In the genomic region with DNA sequence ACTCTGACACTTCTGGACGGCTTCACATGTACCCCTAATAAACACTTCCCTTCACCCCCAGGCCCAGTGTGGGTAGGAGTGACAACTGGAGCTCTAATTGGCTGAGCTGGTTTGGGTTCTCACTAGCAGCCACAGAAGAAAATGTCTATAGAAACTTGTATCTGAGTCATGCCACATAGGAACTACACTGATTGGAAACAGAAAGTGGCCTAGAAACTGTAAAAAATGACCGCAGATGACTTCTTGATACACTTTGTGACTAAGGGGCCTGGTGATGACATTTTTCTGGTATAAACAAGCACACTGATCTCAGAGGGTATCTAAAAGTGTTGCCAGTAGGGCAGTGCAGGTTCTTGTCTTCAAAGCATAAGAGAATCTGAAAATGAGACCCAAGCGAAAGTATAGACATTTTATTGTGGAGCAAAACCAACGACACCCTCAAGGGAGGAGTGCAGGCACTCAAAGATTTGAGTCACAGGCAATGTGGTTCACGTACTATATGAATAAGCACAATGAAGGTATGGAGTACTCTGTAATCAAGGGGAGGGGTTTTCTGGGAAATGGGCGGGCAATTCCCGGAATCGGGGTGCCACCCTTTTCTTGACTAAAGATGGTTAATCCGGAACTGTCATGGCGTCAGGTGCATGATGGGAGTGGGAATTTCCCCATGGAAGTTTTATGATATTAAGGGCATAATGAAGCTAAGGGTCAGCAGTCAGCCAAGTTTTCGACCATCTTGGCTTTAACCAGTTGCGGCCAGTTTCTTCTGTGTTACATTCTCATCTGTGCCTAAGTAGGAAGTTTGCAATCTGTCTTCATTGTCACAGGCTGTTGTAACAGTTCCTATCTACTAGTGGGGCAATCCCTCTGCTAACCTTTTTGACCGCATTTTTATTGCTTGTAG, we compare ENCODE assay signal across 10 cellular contexts. TPM values are rescaled to one million over a fixed set of nuclear protein-coding genes. Genes with fewer than 3 reads are reported as not detected.
DNase-seq lines count a peak whose midpoint lies in the region; ATAC-seq, FAIRE-seq and TF ChIP-seq lines count a peak whose summit lies in the region.
"Had no signal": no experiment of that assay in that cellular context is flagged by ENCODE, and none has a peak within 500 bp of the region (broad histone marks: within the 10 kb centered on the region; RNA-seq: fewer than 3 reads in every experiment).

A gene with protein sequence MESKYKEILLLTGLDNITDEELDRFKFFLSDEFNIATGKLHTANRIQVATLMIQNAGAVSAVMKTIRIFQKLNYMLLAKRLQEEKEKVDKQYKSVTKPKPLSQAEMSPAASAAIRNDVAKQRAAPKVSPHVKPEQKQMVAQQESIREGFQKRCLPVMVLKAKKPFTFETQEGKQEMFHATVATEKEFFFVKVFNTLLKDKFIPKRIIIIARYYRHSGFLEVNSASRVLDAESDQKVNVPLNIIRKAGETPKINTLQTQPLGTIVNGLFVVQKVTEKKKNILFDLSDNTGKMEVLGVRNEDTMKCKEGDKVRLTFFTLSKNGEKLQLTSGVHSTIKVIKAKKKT (minus strand): TSS at position 14 of the 904 bp plus-strand sequence. CDS start 3,267 bp downstream, outside the sequence.

- DNase-seq in COLO829 (ENCODE audit: low spot score): peak; percentile 79
- peak; percentile 94 for DNase-seq in activated CD4-positive, alpha-beta T cell treated with anti-CD3 and anti-CD28 coated beads, Interleukin-2, amount 10 ng/mL, durations not matched to agents 7 days and 5 days
- DNase-seq in frontal cortex (ENCODE audit: low spot score in 2 of 2): no peak
- DNase-seq in stimulated activated CD8-positive, alpha-beta memory T cell treated with anti-CD3 and anti-CD28 coated beads, Interleukin-4, amount 100 ng/mL, for 1 hour (ENCODE audit: low read depth in 2 of 2, low spot score in 1 of 2): peak; percentile 57 to 88
- DNase-seq in posterior cingulate gyrus: no peak
- DNase-seq in kidney: no peak

- no peaks in the 10 kb centered on the region for H3K27me3 Mint-ChIP-seq in IgD-negative memory B cell
- peaks cover 4% of the 10 kb centered on the region for H3K27me3 Mint-ChIP-seq in activated CD4-positive, alpha-beta T cell treated with anti-CD3 and anti-CD28 coated beads, Interleukin-2, amount 10 ng/mL, durations not matched to agents 7 days and 5 days

- peak; percentile 84 for ATAC-seq in GM21423 (IDR thresholded peaks at IDR 0.05; ENCODE audit: unreplicated experiment)

- CTCF ChIA-PET in activated CD4-positive, alpha-beta T cell treated with anti-CD3 and anti-CD28 coated beads, Interleukin-2, amount 10 ng/mL, durations not matched to agents 7 days and 5 days (lab: Charles Lee): interaction anchor here (0.6 to 3.7 kb wide), 8 partner anchors 9 to 960 kb away, joined by 3 to 26 read pairs (median 4); no protein-coding TSS in a partner anchor

- peak within 1 kb of the TSS; percentile 91 to 100 (median 95) for H3K27ac Mint-ChIP-seq in IgD-negative memory B cell
- peak within 1 kb of the TSS; percentile 94 for H3K27ac Mint-ChIP-seq in activated CD4-positive, alpha-beta T cell treated with anti-CD3 and anti-CD28 coated beads, Interleukin-2, amount 10 ng/mL, durations not matched to agents 7 days and 5 days

- H3K4me3 ChIP-seq in kidney (ENCODE audit: low read length in 2 of 2): no peak within 1 kb of the TSS

- no peak within 1 kb of the TSS for H3K9ac ChIP-seq in kidney (ENCODE audit: low read length in 2 of 2)

- no peak for TF ChIP-seq CTCF in kidney (IDR thresholded peaks at IDR 0.05; ENCODE audit: borderline replicate concordance, extremely low read depth, insufficient read depth)

- intact Hi-C loops in posterior cingulate gyrus (cut with DNase I): loop anchor here (10.0 kb wide), 1 partner anchor 1112 kb away; no protein-coding TSS in a partner anchor
- intact Hi-C loops in kidney (cut with DNase I): no loop called here

- FAIRE-seq in frontal cortex (lab: Jason Lieb, UNC) (no peak), kidney (lab: Jason Lieb, UNC) (no peak)
- FAIRE-seq: H1 had no signal

- H3K36me3 ChIP-seq in kidney (ENCODE audit: control insufficient read depth in 1 of 2, insufficient read depth in 2 of 2, low read length in 2 of 2): no peaks in the 10 kb centered on the region

- H3K9me3 ChIP-seq in kidney (ENCODE audit: control insufficient read depth in 1 of 2, low read length in 2 of 2): no peaks in the 10 kb centered on the region

- H3K4me1 ChIP-seq in kidney (ENCODE audit: control insufficient read depth in 1 of 2, insufficient read depth in 1 of 2, low read depth in 1 of 2, low read length in 2 of 2): no peaks in the 10 kb centered on the region

- peak within 1 kb of the TSS; percentile 92 to 99 (median 98) for H3K4me3 Mint-ChIP-seq in IgD-negative memory B cell
- peak within 1 kb of the TSS; percentile 68 for H3K4me3 Mint-ChIP-seq in activated CD4-positive, alpha-beta T cell treated with anti-CD3 and anti-CD28 coated beads, Interleukin-2, amount 10 ng/mL, durations not matched to agents 7 days and 5 days

- POLR2A ChIA-PET in activated CD4-positive, alpha-beta T cell treated with anti-CD3 and anti-CD28 coated beads, Interleukin-2, amount 10 ng/mL, durations not matched to agents 7 days and 5 days (lab: Charles Lee): interaction anchor here (0.6 to 2.0 kb wide), 7 partner anchors 9 to 268 kb away, joined by 3 to 35 read pairs (median 5); partner anchors contain the start of gene IFI16

- H3K4me1 Mint-ChIP-seq in IgD-negative memory B cell: peaks cover 20 to 29% (median 28%) of the 10 kb centered on the region in 3 donors
- peaks cover 45% of the 10 kb centered on the region for H3K4me1 Mint-ChIP-seq in activated CD4-positive, alpha-beta T cell treated with anti-CD3 and anti-CD28 coated beads, Interleukin-2, amount 10 ng/mL, durations not matched to agents 7 days and 5 days

- H3K36me3 Mint-ChIP-seq in IgD-negative memory B cell: peaks cover 6% of the 10 kb centered on the region
- H3K36me3 Mint-ChIP-seq in activated CD4-positive, alpha-beta T cell treated with anti-CD3 and anti-CD28 coated beads, Interleukin-2, amount 10 ng/mL, durations not matched to agents 7 days and 5 days (ENCODE audit: low read depth): peaks cover 2% of the 10 kb centered on the region

- H3K9me3 Mint-ChIP-seq in IgD-negative memory B cell: no peaks in the 10 kb centered on the region
- peaks cover 3% of the 10 kb centered on the region for H3K9me3 Mint-ChIP-seq in activated CD4-positive, alpha-beta T cell treated with anti-CD3 and anti-CD28 coated beads, Interleukin-2, amount 10 ng/mL, durations not matched to agents 7 days and 5 days

- H3K27ac ChIP-seq in kidney (ENCODE audit: low read depth in 2 of 2, low read length in 2 of 2): peak within 1 kb of the TSS in 1 of 2 donors; percentile 41

RNA-seq across cellular contexts. Expression of the gene that starts here (rescaled TPM):
- 187 TPM for polyA plus RNA-seq in IgD-negative memory B cell
- total RNA-seq in activated CD4-positive, alpha-beta T cell treated with anti-CD3 and anti-CD28 coated beads, Interleukin-2, amount 10 ng/mL, durations not matched to agents 7 days and 5 days: 1 to 10 TPM; 4.2 to 5.7 TPM
- 22.8 TPM for total RNA-seq in frontal cortex
- 4.6 TPM for total RNA-seq in kidney
- not detected for polyA plus RNA-seq in kidney (ENCODE audit: insufficient read depth, low read depth, low replicate concordance)
- total RNA-seq: kidney epithelial cell had no signal

Comparison
In these comparisons a context has a peak if more than half of its experiments do, and no peak if none do; other contexts are left out.
1. RNA of the gene that starts here (polyA plus RNA-seq): 187 TPM in IgD-negative memory B cell (single experiment); not detected in kidney (single experiment); every median in the first group is over 100 times any median in the second.
2. DNase-seq: peak in COLO829 (single experiment), activated CD4-positive, alpha-beta T cell treated with anti-CD3 and anti-CD28 coated beads, Interleukin-2, amount 10 ng/mL, durations not matched to agents 7 days and 5 days (single experiment) and stimulated activated CD8-positive, alpha-beta memory T cell treated with anti-CD3 and anti-CD28 coated beads, Interleukin-4, amount 100 ng/mL, for 1 hour (2 of 2); none in frontal cortex (0 of 2), posterior cingulate gyrus (0 of 10) and kidney (single experiment).